18 cellular contexts compared by ENCODE assay signal in genomic region chr12:99495797-99496196, GRCh38.
"Had no signal": no experiment of that assay in that cellular context is flagged by ENCODE, and none has a peak within 500 bp of the region (broad histone marks: within the 10 kb centered on the region; RNA-seq: fewer than 3 reads in every experiment).

No MANE protein-coding gene starts in this region.

- DNase-seq: activated CD4-positive, alpha-beta T cell treated with anti-CD3 and anti-CD28 coated beads, Interleukin-2, amount 10 ng/mL, durations not matched to agents 7 days and 5 days; activated CD4-positive, CD25-positive, alpha-beta regulatory T cell treated with anti-CD3 and anti-CD28 coated beads, Interleukin-2, amount 50 U/mL, for 72 hours; activated CD8-positive, alpha-beta T cell treated with anti-CD3 and anti-CD28 coated beads, Interleukin-2, amount 10 ng/mL, durations not matched to agents 7 days and 5 days; adrenal gland; cortex of kidney; heart left ventricle; spleen; stimulated activated CD4-positive, alpha-beta T cell treated with anti-CD3 and anti-CD28 coated beads, Interleukin-4, amount 100 ng/mL, for 1 hour; stimulated activated naive CD4-positive, alpha-beta T cell; T1000; upper lobe of left lung had no signal

- H3K4me3 ChIP-seq: adrenal gland, ascending aorta, heart left ventricle, prostate gland, right atrium auricular region, spleen, thoracic aorta, upper lobe of left lung had no signal

- H3K27ac ChIP-seq: adrenal gland, ascending aorta, heart left ventricle, prostate gland, right atrium auricular region, spleen, thoracic aorta, upper lobe of left lung had no signal

- H3K4me1 ChIP-seq: adrenal gland, ascending aorta, heart left ventricle, prostate gland, right atrium auricular region, spleen, upper lobe of left lung had no signal

- ATAC-seq: activated CD8-positive, alpha-beta T cell treated with anti-CD3 and anti-CD28 coated beads, Interleukin-2, amount 10 ng/mL, durations not matched to agents 7 days and 5 days; heart left ventricle; natural killer cell treated with Interleukin-12 subunit alpha and Interleukin-12 subunit beta and Interleukin-15 and Interleukin-18, amount 100 ng/mL, for 72 hours had no signal

- H3K9me3 ChIP-seq: adrenal gland, ascending aorta, prostate gland, right atrium auricular region, thoracic aorta, upper lobe of left lung had no signal

- H3K27me3 ChIP-seq: adrenal gland, ascending aorta, heart left ventricle, right atrium auricular region, spleen, upper lobe of left lung had no signal

- H3K36me3 ChIP-seq: adrenal gland, ascending aorta, heart left ventricle, prostate gland, right atrium auricular region, spleen, thoracic aorta, upper lobe of left lung had no signal

- FAIRE-seq: bronchial epithelial cell, endometrium had no signal
